In the genomic region with DNA sequence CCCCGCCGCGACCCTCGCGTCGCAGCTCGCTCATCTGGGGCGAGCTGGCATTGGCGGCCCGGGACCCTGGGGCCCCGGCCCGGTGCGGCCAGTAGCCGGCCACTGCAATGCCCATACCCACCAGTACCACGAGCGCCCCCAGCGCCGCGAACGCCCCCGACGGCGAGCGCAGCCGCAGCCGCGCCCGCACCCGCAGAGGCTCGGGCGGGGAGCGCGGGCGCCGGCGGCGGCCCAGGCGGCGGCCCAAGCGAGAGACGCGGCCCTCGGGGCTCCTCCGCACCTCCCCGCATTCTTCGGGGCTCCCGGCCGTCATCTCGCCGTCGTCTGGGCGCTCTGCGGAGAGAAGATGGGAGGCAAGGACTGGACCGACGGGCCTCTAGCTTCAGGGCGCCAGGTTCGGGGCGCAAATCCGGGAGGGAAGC, we compare ENCODE assay signal across 9 cellular contexts. TPM values are rescaled to one million over a fixed set of nuclear protein-coding genes. Genes with fewer than 3 reads are reported as not detected.
DNase-seq lines count a peak whose midpoint lies in the region; ATAC-seq lines count a peak whose summit lies in the region.
"Had no signal": no experiment of that assay in that cellular context is flagged by ENCODE, and none has a peak within 500 bp of the region (broad histone marks: within the 10 kb centered on the region; RNA-seq: fewer than 3 reads in every experiment).

No MANE protein-coding gene starts in this region.

- no peaks in the 10 kb centered on the region for H3K9me3 Mint-ChIP-seq in T-cell
- H3K9me3 Mint-ChIP-seq: activated B cell treated with CpG ODN at 0.5 μM for 24 hours had no signal

- peaks cover 9 to 20% (median 11%) of the 10 kb centered on the region in 3 donors for H3K4me1 Mint-ChIP-seq in T-cell

- H3K4me3 ChIP-seq in skin epidermis, result peak overlapping the region; percentile 38 to 55 (median 49)

- CTCF ChIA-PET in T-cell (lab: Charles Lee), result interaction anchor here (0.6 to 1.0 kb wide), 2 partner anchors 81 to 548 kb away, joined by 3 to 4 read pairs; no protein-coding TSS in a partner anchor

- peak; percentile 9 to 16 (median 12) for ATAC-seq in T-cell (replicated peaks in 1 of 4)

- peak overlapping the region in 12 of 21 experiments; percentile 72 to 94 (median 87) for H3K27ac ChIP-seq in skin epidermis

- POLR2A ChIA-PET in T-cell (lab: Charles Lee), result no interaction called here

- H3K27me3 Mint-ChIP-seq in T-cell, result peaks cover 11 to 25% of the 10 kb centered on the region in 2 donors

- DNase-seq in DMS 273 (lab: John Stamatoyannopoulos, UW; ENCODE audit: unreplicated experiment), result peak; percentile 69
- no peak for DNase-seq in DMS 273 treated with DMSO at 0.1 percent for 48 hours (lab: John Stamatoyannopoulos, UW)
- peak in 3 of 34 experiments; percentile 10 to 20 (median 16) for DNase-seq in T-cell
- peak; percentile 41 for DNase-seq in hepatic stellate cell (ENCODE audit: low spot score)
- no peak for DNase-seq in effector CD4-positive, alpha-beta T cell
- DNase-seq in cerebellar nuclear complex (lab: John Stamatoyannopoulos, UW), result no peak
- DNase-seq in NCI-H1048 (lab: John Stamatoyannopoulos, UW), result no peak

- H3K27ac Mint-ChIP-seq in T-cell, result no peak overlapping the region
- H3K27ac Mint-ChIP-seq: activated B cell treated with CpG ODN at 0.5 μM for 24 hours had no signal

- no peak overlapping the region for H3K4me3 Mint-ChIP-seq in T-cell

- H3K36me3 Mint-ChIP-seq in T-cell, result peaks cover 20% of the 10 kb centered on the region

RNA-seq across cellular contexts. Expression of gene TMEM200B, which starts 2.2 kb away (rescaled TPM):
- total RNA-seq in T-cell, result under 1 TPM in 3 of 5 donors, not detected in 2; 0.12 to 0.16 (median 0.16) TPM
- total RNA-seq: activated B cell treated with CpG ODN at 0.5 μM for 24 hours had no signal

Comparison
In these comparisons a context has a peak if more than half of its experiments do, and no peak if none do; other contexts are left out.
1. DNase-seq: peak in DMS 273 (single experiment) and hepatic stellate cell (single experiment); none in DMS 273 treated with DMSO at 0.1 percent for 48 hours (single experiment), effector CD4-positive, alpha-beta T cell (single experiment), cerebellar nuclear complex (0 of 2) and NCI-H1048 (single experiment).